11 cellular contexts compared by ENCODE assay signal in the genomic region with DNA sequence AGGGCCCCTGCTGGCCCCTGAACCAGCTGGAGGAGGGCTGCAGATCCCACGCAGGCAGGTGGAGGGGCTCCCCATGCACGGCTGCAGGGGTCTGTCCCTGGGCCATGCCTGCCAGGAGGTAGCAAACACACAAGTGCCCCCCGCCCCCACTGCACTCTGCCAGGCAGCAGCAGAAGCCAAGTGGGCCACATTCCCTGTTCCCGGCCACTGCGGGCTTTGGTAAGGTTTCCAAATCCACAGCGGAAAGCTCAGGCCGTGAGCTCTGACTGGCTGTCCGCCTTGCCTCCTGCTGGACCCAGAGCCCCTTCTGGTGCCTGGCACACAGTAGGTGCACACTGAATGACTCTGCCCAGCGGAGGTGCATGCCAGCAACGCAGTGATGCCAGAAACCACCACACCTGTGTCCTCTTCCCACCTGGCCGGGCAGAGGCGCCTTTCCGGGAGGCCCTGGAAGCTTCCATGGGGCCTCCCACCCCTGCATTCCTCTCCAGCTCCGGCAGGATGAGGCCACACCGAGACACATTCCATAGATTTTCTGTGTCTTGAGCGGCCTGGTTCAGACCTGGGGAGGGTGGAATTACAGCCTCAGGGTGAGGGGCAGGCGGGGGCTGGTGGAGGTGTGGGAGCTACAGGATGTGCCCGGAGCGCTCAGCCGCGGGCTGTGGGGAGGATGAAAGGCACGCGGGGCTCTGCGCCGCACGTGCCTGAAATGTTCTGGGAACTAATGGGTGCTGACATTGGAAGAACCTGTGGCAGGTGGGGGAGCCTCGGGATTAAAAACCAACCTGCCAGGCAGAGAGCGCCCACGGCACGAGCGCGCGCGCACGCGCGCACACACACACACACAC.
DNase-seq lines count a peak whose midpoint lies in the region; ATAC-seq and TF ChIP-seq lines count a peak whose summit lies in the region.
"Had no signal": no experiment of that assay in that cellular context is flagged by ENCODE, and none has a peak within 500 bp of the region (broad histone marks: within the 10 kb centered on the region; RNA-seq: fewer than 3 reads in every experiment).

No MANE protein-coding gene starts in this region.

- H3K27ac Mint-ChIP-seq in type B pancreatic cell: peak overlapping the region; percentile 55
- H3K27ac Mint-ChIP-seq in activated T-cell treated with anti-CD3 and anti-CD28 coated beads, Interleukin-2, amount 50 U/mL, for 24 hours: no peak overlapping the region

- H3K27me3 ChIP-seq in kidney epithelial cell (ENCODE audit: control insufficient read depth, insufficient read depth, low read length): no peaks in the 10 kb centered on the region

- no peak for ATAC-seq in HG03097 (IDR thresholded peaks at IDR 0.05; ENCODE audit: low FRiP score, unreplicated experiment)

- H3K4me3 ChIP-seq in cardiac fibroblast (replicated peaks in 1 of 2; ENCODE audit: low read depth in 2 of 2, low read length in 2 of 2) (no peak overlapping the region), kidney epithelial cell (ENCODE audit: low read depth, low read length) (no peak overlapping the region)

- no peak for TF ChIP-seq CTCF in cardiac fibroblast (IDR thresholded peaks at IDR 0.05; ENCODE audit: low read depth, low read length)
- no peak for TF ChIP-seq CTCF in kidney epithelial cell (IDR thresholded peaks at IDR 0.05; ENCODE audit: insufficient read depth, low read length, poor library complexity, severe bottlenecking)
- no peak for TF ChIP-seq CTCF in type B pancreatic cell (conservative IDR thresholded peaks at IDR 0.05)

- H3K36me3 Mint-ChIP-seq in type B pancreatic cell: peaks cover 5% of the 10 kb centered on the region
- peaks cover 6% of the 10 kb centered on the region for H3K36me3 Mint-ChIP-seq in activated T-cell treated with anti-CD3 and anti-CD28 coated beads, Interleukin-2, amount 50 U/mL, for 24 hours (ENCODE audit: low read depth)

- peaks cover 62% of the 10 kb centered on the region for H3K4me1 Mint-ChIP-seq in type B pancreatic cell (ENCODE audit: unreplicated experiment)
- peaks cover 66% of the 10 kb centered on the region for H3K4me1 Mint-ChIP-seq in activated T-cell treated with anti-CD3 and anti-CD28 coated beads, Interleukin-2, amount 50 U/mL, for 24 hours (ENCODE audit: low read depth)

- no peaks in the 10 kb centered on the region for H3K36me3 ChIP-seq in kidney epithelial cell (ENCODE audit: control insufficient read depth, insufficient read depth, low read length)

- no peaks in the 10 kb centered on the region for H3K9me3 Mint-ChIP-seq in type B pancreatic cell
- H3K9me3 Mint-ChIP-seq in activated T-cell treated with anti-CD3 and anti-CD28 coated beads, Interleukin-2, amount 50 U/mL, for 24 hours: no peaks in the 10 kb centered on the region

- H3K27me3 Mint-ChIP-seq in type B pancreatic cell: no peaks in the 10 kb centered on the region
- H3K27me3 Mint-ChIP-seq in activated T-cell treated with anti-CD3 and anti-CD28 coated beads, Interleukin-2, amount 50 U/mL, for 24 hours: no peaks in the 10 kb centered on the region

- H3K4me3 Mint-ChIP-seq in type B pancreatic cell: peak overlapping the region; percentile 47
- H3K4me3 Mint-ChIP-seq in activated T-cell treated with anti-CD3 and anti-CD28 coated beads, Interleukin-2, amount 50 U/mL, for 24 hours: no peak overlapping the region

- peak; percentile 37 for DNase-seq in NCI-H2107 treated with DMSO at 0.1 percent for 48 hours (lab: John Stamatoyannopoulos, UW; ENCODE audit: unreplicated experiment)
- DNase-seq in NCI-H2107 (lab: John Stamatoyannopoulos, UW): no peak
- peak; percentile 39 to 56 for DNase-seq in cardiac fibroblast (ENCODE audit: low read depth in 2 of 2)
- DNase-seq in kidney epithelial cell (ENCODE audit: low read depth): peak; percentile 79
- DNase-seq in type B pancreatic cell (ENCODE audit: extremely low spot score, unreplicated experiment): no peak
- no peak for DNase-seq in NCI-H524 (lab: John Stamatoyannopoulos, UW)
- DNase-seq in activated T-cell treated with anti-CD3 and anti-CD28 coated beads, Interleukin-2, amount 50 U/mL, for 24 hours: no peak
- DNase-seq: activated CD4-positive, alpha-beta T cell treated with anti-CD3 and anti-CD28 coated beads for 48 hours; amniotic stem cell; NCI-H446 treated with DMSO at 0.1 percent for 48 hours had no signal

Comparison
In these comparisons a context has a peak if more than half of its experiments do, and no peak if none do; other contexts are left out.
1. DNase-seq: peak in NCI-H2107 treated with DMSO at 0.1 percent for 48 hours (single experiment), cardiac fibroblast (2 of 2) and kidney epithelial cell (single experiment); none in NCI-H2107 (single experiment), type B pancreatic cell (single experiment), NCI-H524 (0 of 2) and activated T-cell treated with anti-CD3 and anti-CD28 coated beads, Interleukin-2, amount 50 U/mL, for 24 hours (single experiment).